Comparison of ENCODE assay signal across 8 cellular contexts in the genomic region with DNA sequence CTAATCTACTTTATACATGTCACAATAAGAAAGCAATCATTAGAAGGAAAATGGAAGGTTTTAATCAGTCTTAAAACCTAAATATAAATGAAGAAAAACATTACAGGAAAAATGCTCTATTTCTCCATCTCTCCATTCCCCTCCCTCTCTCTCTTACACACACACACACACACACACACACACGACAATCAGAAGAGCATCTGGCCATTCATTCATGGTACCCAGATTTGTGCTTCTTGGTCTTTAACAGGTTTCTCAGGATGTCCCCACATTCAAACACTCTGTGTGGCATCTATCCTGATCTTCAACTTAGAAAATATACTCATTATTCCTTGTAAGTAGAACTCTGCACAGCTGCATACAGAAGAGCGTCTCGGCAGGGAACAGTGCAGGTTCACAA. TPM values are rescaled to one million over a fixed set of nuclear protein-coding genes. Genes with fewer than 3 reads are reported as not detected.
DNase-seq lines count a peak whose midpoint lies in the region; ATAC-seq and TF ChIP-seq lines count a peak whose summit lies in the region.

No MANE protein-coding gene starts in this region.

- CTCF ChIA-PET in activated CD8-positive, alpha-beta memory T cell treated with anti-CD3 and anti-CD28 coated beads, Interleukin-2, amount 10 ng/mL, durations not matched to agents 7 days and 5 days (lab: Charles Lee) = interaction anchor here (1.5 kb wide), 1 partner anchor 877 kb away, joined by 6 read pairs; a partner anchor contains a TSS
- CTCF ChIA-PET in RWPE1 (lab: Yijun Ruan, JAX) = no interaction called here

- POLR2A ChIA-PET in RWPE1 (lab: Yijun Ruan, JAX; ENCODE audit: low non-redundant PET) = interaction anchor here (0.6 kb wide), 3 partner anchors 97 to 887 kb away, joined by 3 read pairs; no protein-coding TSS in a partner anchor

- H3K4me3 Mint-ChIP-seq in activated CD8-positive, alpha-beta memory T cell treated with anti-CD3 and anti-CD28 coated beads, Interleukin-2, amount 10 ng/mL, durations not matched to agents 7 days and 5 days = peak overlapping the region; percentile 91
- H3K4me3 Mint-ChIP-seq in activated T-helper 2 cell treated with anti-CD3 and anti-CD28 coated beads, Interferon-gamma antibody, Interleukin-2, Interleukin-4, amounts not matched to agents 10 μg/mL and 5 μg/mL and 100 μg/mL, durations not matched to agents 14 hours and 24 hours and 36 hours (ENCODE audit: low read depth) = peak overlapping the region; percentile 99

- H3K4me1 ChIP-seq in tibial artery = peaks cover 0 to 53% (median 24%) of the 10 kb centered on the region in 4 donors

- no peaks in the 10 kb centered on the region for H3K27me3 Mint-ChIP-seq in activated CD8-positive, alpha-beta memory T cell treated with anti-CD3 and anti-CD28 coated beads, Interleukin-2, amount 10 ng/mL, durations not matched to agents 7 days and 5 days
- H3K27me3 Mint-ChIP-seq in activated T-helper 2 cell treated with anti-CD3 and anti-CD28 coated beads, Interferon-gamma antibody, Interleukin-2, Interleukin-4, amounts not matched to agents 10 μg/mL and 5 μg/mL and 100 μg/mL, durations not matched to agents 14 hours and 24 hours and 36 hours (ENCODE audit: low read depth) = no peaks in the 10 kb centered on the region

- no peaks in the 10 kb centered on the region for H3K27me3 ChIP-seq in kidney epithelial cell (ENCODE audit: control insufficient read depth, insufficient read depth, low read length)
- H3K27me3 ChIP-seq in tibial artery = no peaks in the 10 kb centered on the region

- peaks cover 10% of the 10 kb centered on the region for H3K36me3 Mint-ChIP-seq in activated CD8-positive, alpha-beta memory T cell treated with anti-CD3 and anti-CD28 coated beads, Interleukin-2, amount 10 ng/mL, durations not matched to agents 7 days and 5 days
- peaks cover 26% of the 10 kb centered on the region for H3K36me3 Mint-ChIP-seq in activated T-helper 2 cell treated with anti-CD3 and anti-CD28 coated beads, Interferon-gamma antibody, Interleukin-2, Interleukin-4, amounts not matched to agents 10 μg/mL and 5 μg/mL and 100 μg/mL, durations not matched to agents 14 hours and 24 hours and 36 hours (ENCODE audit: low read depth)

- peak overlapping the region; percentile 100 for H3K27ac Mint-ChIP-seq in activated CD8-positive, alpha-beta memory T cell treated with anti-CD3 and anti-CD28 coated beads, Interleukin-2, amount 10 ng/mL, durations not matched to agents 7 days and 5 days
- peak overlapping the region; percentile 99 for H3K27ac Mint-ChIP-seq in activated T-helper 2 cell treated with anti-CD3 and anti-CD28 coated beads, Interferon-gamma antibody, Interleukin-2, Interleukin-4, amounts not matched to agents 10 μg/mL and 5 μg/mL and 100 μg/mL, durations not matched to agents 14 hours and 24 hours and 36 hours

- ATAC-seq in activated CD8-positive, alpha-beta memory T cell treated with anti-CD3 and anti-CD28 coated beads, Interleukin-2, amount 10 ng/mL, durations not matched to agents 7 days and 5 days = no peak
- ATAC-seq in GM21390 (IDR thresholded peaks at IDR 0.05; ENCODE audit: unreplicated experiment) = no peak

- no peaks in the 10 kb centered on the region for H3K9me3 Mint-ChIP-seq in activated CD8-positive, alpha-beta memory T cell treated with anti-CD3 and anti-CD28 coated beads, Interleukin-2, amount 10 ng/mL, durations not matched to agents 7 days and 5 days (ENCODE audit: low read depth)
- no peaks in the 10 kb centered on the region for H3K9me3 Mint-ChIP-seq in activated T-helper 2 cell treated with anti-CD3 and anti-CD28 coated beads, Interferon-gamma antibody, Interleukin-2, Interleukin-4, amounts not matched to agents 10 μg/mL and 5 μg/mL and 100 μg/mL, durations not matched to agents 14 hours and 24 hours and 36 hours

- H3K27ac ChIP-seq in tibial artery (peak overlapping the region; percentile 85 to 92), RWPE1 (no peak overlapping the region)

- H3K4me1 Mint-ChIP-seq in activated CD8-positive, alpha-beta memory T cell treated with anti-CD3 and anti-CD28 coated beads, Interleukin-2, amount 10 ng/mL, durations not matched to agents 7 days and 5 days = peaks cover 55% of the 10 kb centered on the region
- peaks cover 48% of the 10 kb centered on the region for H3K4me1 Mint-ChIP-seq in activated T-helper 2 cell treated with anti-CD3 and anti-CD28 coated beads, Interferon-gamma antibody, Interleukin-2, Interleukin-4, amounts not matched to agents 10 μg/mL and 5 μg/mL and 100 μg/mL, durations not matched to agents 14 hours and 24 hours and 36 hours (ENCODE audit: low read depth)

- H3K9me3 ChIP-seq in tibial artery = no peaks in the 10 kb centered on the region

- peak overlapping the region; percentile 60 for H3K4me3 ChIP-seq in kidney epithelial cell (ENCODE audit: low read depth, low read length)
- H3K4me3 ChIP-seq in tibial artery = peak overlapping the region; percentile 77 to 80

- no peaks in the 10 kb centered on the region for H3K36me3 ChIP-seq in kidney epithelial cell (ENCODE audit: control insufficient read depth, insufficient read depth, low read length)
- peaks cover 0 to 4% (median 0%) of the 10 kb centered on the region in 3 donors for H3K36me3 ChIP-seq in tibial artery

- no peak for TF ChIP-seq CTCF in kidney epithelial cell (IDR thresholded peaks at IDR 0.05; ENCODE audit: insufficient read depth, low read length, poor library complexity, severe bottlenecking)
- TF ChIP-seq CTCF in tibial artery (IDR thresholded peaks at IDR 0.05) = no peak
- TF ChIP-seq CTCF in RWPE1 (conservative IDR thresholded peaks at IDR 0.05; ENCODE audit: low read depth) = no peak

- intact Hi-C loops in activated T-helper 2 cell treated with anti-CD3 and anti-CD28 coated beads, Interferon-gamma antibody, Interleukin-2, Interleukin-4, amounts not matched to agents 10 μg/mL and 5 μg/mL and 100 μg/mL, durations not matched to agents 14 hours and 24 hours and 36 hours (cut with micrococcal nuclease) = no loop called here
- intact Hi-C loops in tibial artery (cut with DNase I; ENCODE audit: low total_unique reads) = loop anchor here (10.0 kb wide), 1 partner anchor 150 kb away; a partner anchor contains a TSS

- DNase-seq in activated CD8-positive, alpha-beta memory T cell treated with anti-CD3 and anti-CD28 coated beads, Interleukin-2, amount 10 ng/mL, durations not matched to agents 7 days and 5 days = no peak
- DNase-seq in activated CD8-positive, alpha-beta memory T cell treated with anti-CD3 and anti-CD28 coated beads, Interleukin-2, amount 50 U/mL, for 48 hours = no peak
- DNase-seq in activated T-helper 2 cell treated with anti-CD3 and anti-CD28 coated beads, Interferon-gamma antibody, Interleukin-2, Interleukin-4, amounts not matched to agents 10 μg/mL and 5 μg/mL and 100 μg/mL, durations not matched to agents 14 hours and 24 hours and 36 hours (ENCODE audit: low spot score) = no peak
- DNase-seq in kidney epithelial cell (ENCODE audit: low read depth) (no peak), tibial artery (no peak), RWPE1 (ENCODE audit: low spot score) (no peak), NCI-H345 (lab: John Stamatoyannopoulos, UW) (no peak)

RNA-seq across cellular contexts. Expression of a gene that starts 0.8 kb away (rescaled TPM):
- total RNA-seq in activated CD8-positive, alpha-beta memory T cell treated with anti-CD3 and anti-CD28 coated beads, Interleukin-2, amount 10 ng/mL, durations not matched to agents 7 days and 5 days = 10 to 100 TPM; 17.9 to 20.9 TPM
- 23.3 and 23.4 TPM in 2 replicates for total RNA-seq in activated T-helper 2 cell treated with anti-CD3 and anti-CD28 coated beads, Interferon-gamma antibody, Interleukin-2, Interleukin-4, amounts not matched to agents 10 μg/mL and 5 μg/mL and 100 μg/mL, durations not matched to agents 14 hours and 24 hours and 36 hours
- total RNA-seq in kidney epithelial cell = 24.6 and 26.5 TPM in 2 replicates

RNA-seq across cellular contexts. Expression of a gene that starts 16.6 kb away (rescaled TPM):
- total RNA-seq in activated CD8-positive, alpha-beta memory T cell treated with anti-CD3 and anti-CD28 coated beads, Interleukin-2, amount 10 ng/mL, durations not matched to agents 7 days and 5 days = 100 to 1,000 TPM; 190 to 196 TPM
- total RNA-seq in activated T-helper 2 cell treated with anti-CD3 and anti-CD28 coated beads, Interferon-gamma antibody, Interleukin-2, Interleukin-4, amounts not matched to agents 10 μg/mL and 5 μg/mL and 100 μg/mL, durations not matched to agents 14 hours and 24 hours and 36 hours = 194 and 195 TPM in 2 replicates
- total RNA-seq in kidney epithelial cell = 78.8 and 81.9 TPM in 2 replicates
